21 cellular contexts compared by ENCODE assay signal in genomic region chr12:63985456-63985855, GRCh38.
"Had no signal": no experiment of that assay in that cellular context is flagged by ENCODE, and none has a peak within 500 bp of the region (broad histone marks: within the 10 kb centered on the region; RNA-seq: fewer than 3 reads in every experiment).

No MANE protein-coding gene starts in this region.

- ATAC-seq: activated CD8-positive, alpha-beta T cell treated with anti-CD3 and anti-CD28 coated beads, Interleukin-2, amount 10 ng/mL, durations not matched to agents 7 days and 5 days; body of pancreas; lower lobe of right lung; mucosa of descending colon; sciatic nerve had no signal

- DNase-seq: activated CD4-positive, alpha-beta T cell treated with anti-CD3 and anti-CD28 coated beads, Interleukin-2, amount 50 U/mL, for 1 hour; activated CD4-positive, CD25-positive, alpha-beta regulatory T cell treated with anti-CD3 and anti-CD28 coated beads, Interleukin-2, amount 50 U/mL, for 72 hours; activated CD8-positive, alpha-beta T cell treated with anti-CD3 and anti-CD28 coated beads, Interleukin-2, amount 10 ng/mL, durations not matched to agents 7 days and 5 days; activated gamma-delta T cell treated with Interleukin-2 at 50 U/mL for 16 hours; anterior cingulate cortex; body of pancreas; effector CD8-positive, alpha-beta T cell; erythroblast; foreskin fibroblast; heart right ventricle; kidney; lower lobe of right lung; mesendoderm; mucosa of descending colon; occipital lobe; posterior cingulate gyrus; small intestine; stimulated activated CD4-positive, alpha-beta T cell treated with anti-CD3 and anti-CD28 coated beads, Interleukin-2, amount 100 ng/mL, for 24 hours; T1000; transverse colon had no signal
